In genomic region chr3:126654571-126655393, GRCh38 we compare ENCODE assay signal across 8 cellular contexts. TPM values are rescaled to one million over a fixed set of nuclear protein-coding genes. Genes with fewer than 3 reads are reported as not detected.
DNase-seq lines count a peak whose midpoint lies in the region; ATAC-seq, FAIRE-seq and TF ChIP-seq lines count a peak whose summit lies in the region.

Gene TXNRD3, minus strand, starts transcription at chr3:126655124.

- H3K36me3 Mint-ChIP-seq in neural progenitor cell, result no peaks in the 10 kb centered on the region
- peaks cover 3% of the 10 kb centered on the region for H3K36me3 Mint-ChIP-seq in stimulated activated naive CD8-positive, alpha-beta T cell treated with anti-CD3 and anti-CD28 coated beads, Interleukin-15, Interleukin-2, amounts not matched to agents 100 ng/mL and 50 ng/mL, for 24 hours (ENCODE audit: low read depth)

- H3K4me3 Mint-ChIP-seq in neural progenitor cell, result peak within 1 kb of the TSS; percentile 90
- H3K4me3 Mint-ChIP-seq in stimulated activated naive CD8-positive, alpha-beta T cell treated with anti-CD3 and anti-CD28 coated beads, Interleukin-15, Interleukin-2, amounts not matched to agents 100 ng/mL and 50 ng/mL, for 24 hours, result peak within 1 kb of the TSS; percentile 82

- H3K4me1 Mint-ChIP-seq in neural progenitor cell, result peaks cover 6% of the 10 kb centered on the region
- peaks cover 6% of the 10 kb centered on the region for H3K4me1 Mint-ChIP-seq in stimulated activated naive CD8-positive, alpha-beta T cell treated with anti-CD3 and anti-CD28 coated beads, Interleukin-15, Interleukin-2, amounts not matched to agents 100 ng/mL and 50 ng/mL, for 24 hours (ENCODE audit: low read depth)

- no peak for FAIRE-seq in RCC 7860 (lab: Jason Lieb, UNC)

- no peak for TF ChIP-seq CTCF in BJ (IDR thresholded peaks at IDR 0.05; ENCODE audit: insufficient read depth, low read depth, low read length)
- TF ChIP-seq CTCF in neural progenitor cell (IDR thresholded peaks at IDR 0.05), result peak; percentile 31

- H3K9me3 ChIP-seq in HUES48 (ENCODE audit: control insufficient read depth, insufficient read depth, low read length), result no peaks in the 10 kb centered on the region
- no peaks in the 10 kb centered on the region for H3K9me3 ChIP-seq in neural progenitor cell (ENCODE audit: low read depth)

- H3K27ac ChIP-seq in HUES48 (ENCODE audit: low read depth, low read length) (no peak within 1 kb of the TSS), neural progenitor cell (no peak within 1 kb of the TSS)

- H3K9me3 Mint-ChIP-seq in neural progenitor cell, result peaks cover 6% of the 10 kb centered on the region
- no peaks in the 10 kb centered on the region for H3K9me3 Mint-ChIP-seq in stimulated activated naive CD8-positive, alpha-beta T cell treated with anti-CD3 and anti-CD28 coated beads, Interleukin-15, Interleukin-2, amounts not matched to agents 100 ng/mL and 50 ng/mL, for 24 hours

- CTCF ChIA-PET in BJ (lab: Yijun Ruan, JAX), result interaction anchor here (0.6 to 1.8 kb wide), 4 partner anchors 66 to 798 kb away, joined by 3 to 4 read pairs (median 3); no protein-coding TSS in a partner anchor

- H3K9ac ChIP-seq in HUES48 (ENCODE audit: low read depth, low read length) (peak within 1 kb of the TSS; percentile 59; the same call in 1 of the 2 replicates), neural progenitor cell (no peak within 1 kb of the TSS)

- no peaks in the 10 kb centered on the region for H4K20me1 ChIP-seq in neural progenitor cell (ENCODE audit: low read depth)

- H3F3A ChIP-seq in neural progenitor cell (ENCODE audit: low read depth), result no peaks in the 10 kb centered on the region

- H3K27ac Mint-ChIP-seq in neural progenitor cell, result peak within 1 kb of the TSS; percentile 72
- peak within 1 kb of the TSS; percentile 70 for H3K27ac Mint-ChIP-seq in stimulated activated naive CD8-positive, alpha-beta T cell treated with anti-CD3 and anti-CD28 coated beads, Interleukin-15, Interleukin-2, amounts not matched to agents 100 ng/mL and 50 ng/mL, for 24 hours

- H2AFZ ChIP-seq in neural progenitor cell (replicated peaks), result peak within 1 kb of the TSS; percentile 96

- no peak for DNase-seq in BJ (ENCODE audit: low read depth)
- DNase-seq in RCC 7860 (ENCODE audit: low spot score), result peak; percentile 44
- peak; percentile 31 to 81 (median 54) for DNase-seq in activated naive CD4-positive, alpha-beta T cell (lab: John Stamatoyannopoulos, UW)
- DNase-seq in foreskin melanocyte, result peak; percentile 32
- DNase-seq in neural progenitor cell (ENCODE audit: low spot score), result peak; percentile 77

- no peaks in the 10 kb centered on the region for H3K79me2 ChIP-seq in neural progenitor cell (ENCODE audit: low read depth)

- H3K4me1 ChIP-seq in HUES48 (ENCODE audit: control insufficient read depth, insufficient read depth, low read length), result no peaks in the 10 kb centered on the region
- peaks cover 1% of the 10 kb centered on the region for H3K4me1 ChIP-seq in neural progenitor cell

- H3K27me3 ChIP-seq in BJ (ENCODE audit: control insufficient read depth, insufficient read depth, low read length), result peaks cover 7% of the 10 kb centered on the region
- H3K27me3 ChIP-seq in HUES48 (ENCODE audit: control insufficient read depth, insufficient read depth, low read length), result peaks cover 30% of the 10 kb centered on the region
- H3K27me3 ChIP-seq in neural progenitor cell, result peaks cover 62% of the 10 kb centered on the region

- POLR2A ChIA-PET in BJ (lab: Charles Lee), result no interaction called here

- H3K27me3 Mint-ChIP-seq in neural progenitor cell (ENCODE audit: insufficient read depth, low read depth), result peaks cover 5% of the 10 kb centered on the region
- H3K27me3 Mint-ChIP-seq in stimulated activated naive CD8-positive, alpha-beta T cell treated with anti-CD3 and anti-CD28 coated beads, Interleukin-15, Interleukin-2, amounts not matched to agents 100 ng/mL and 50 ng/mL, for 24 hours, result peaks cover 13% of the 10 kb centered on the region

- no peak for ATAC-seq in HG02763 (IDR thresholded peaks at IDR 0.05; ENCODE audit: unreplicated experiment)

- H3K4me3 ChIP-seq in BJ (ENCODE audit: low read depth, low read length) (peak within 1 kb of the TSS; percentile 40), HUES48 (ENCODE audit: low read depth, low read length) (peak within 1 kb of the TSS; percentile 60), neural progenitor cell (peak within 1 kb of the TSS; percentile 52)

- H3K36me3 ChIP-seq in BJ (ENCODE audit: control insufficient read depth, insufficient read depth, low read length) (no peaks in the 10 kb centered on the region), HUES48 (ENCODE audit: control insufficient read depth, insufficient read depth, low read length) (no peaks in the 10 kb centered on the region), neural progenitor cell (no peaks in the 10 kb centered on the region)

- peak within 1 kb of the TSS; percentile 81 for H3K4me2 ChIP-seq in neural progenitor cell

RNA-seq across cellular contexts. Expression of gene TXNRD3, which starts in this region (rescaled TPM):
- polyA plus RNA-seq in BJ (2011; rRNA removed), result 4.4 and 5.5 TPM in 2 replicates
- 4.4 and 6.6 TPM in 2 replicates for polyA minus RNA-seq in BJ (2011; rRNA and poly(A)+ RNA removed)
- total RNA-seq in neural progenitor cell (ENCODE audit: low replicate concordance), result 8.5 and 10.3 TPM in 2 replicates
